Comparison of ENCODE assay signal across 8 cellular contexts in genomic region chr5:1385395-1386273, GRCh38. TPM values are rescaled to one million over a fixed set of nuclear protein-coding genes. Genes with fewer than 3 reads are reported as not detected.
DNase-seq lines count a peak whose midpoint lies in the region; ATAC-seq and TF ChIP-seq lines count a peak whose summit lies in the region.

No MANE protein-coding gene starts in this region.

- no peaks in the 10 kb centered on the region for H3K9me3 Mint-ChIP-seq in CD4-positive, alpha-beta T cell
- H3K9me3 Mint-ChIP-seq in natural killer cell: no peaks in the 10 kb centered on the region

- no TSS peak for BruUV-seq in OCI-LY7 (replicated peaks; lab: Mats Ljungman, UMichigan)

- H3K9me3 ChIP-seq in CD4-positive, alpha-beta T cell (ENCODE audit: control insufficient read depth, low read length): no peaks in the 10 kb centered on the region
- no peaks in the 10 kb centered on the region for H3K9me3 ChIP-seq in OCI-LY7 (ENCODE audit: low read length)

- no peak for TF ChIP-seq CTCF in CD4-positive, alpha-beta T cell (IDR thresholded peaks at IDR 0.05)
- no peak for TF ChIP-seq CTCF in OCI-LY7 (conservative IDR thresholded peaks at IDR 0.05; ENCODE audit: low read length)
- TF ChIP-seq CTCF in natural killer cell (IDR thresholded peaks at IDR 0.05): no peak

- peaks cover 20% of the 10 kb centered on the region for H3K4me1 ChIP-seq in OCI-LY7 (ENCODE audit: insufficient read depth, low read length, poor library complexity, severe bottlenecking)

- DNase-seq in CD4-positive, alpha-beta T cell: peak; percentile 73 to 91 (median 82)
- DNase-seq in OCI-LY7 (ENCODE audit: low spot score): peak; percentile 81
- peak; percentile 87 to 91 for DNase-seq in activated T-cell treated with anti-CD3 and anti-CD28 coated beads, Interleukin-2, amount 50 U/mL, for 48 hours
- peak; percentile 18 for DNase-seq in fibroblast of peridontal ligament (ENCODE audit: extremely low read depth)
- DNase-seq in natural killer cell: peak; percentile 81
- peak; percentile 65 to 90 (median 76) for DNase-seq in stimulated activated naive CD4-positive, alpha-beta T cell (lab: John Stamatoyannopoulos, UW)

- H2AFZ ChIP-seq in OCI-LY7 (ENCODE audit: low read length): peak overlapping the region; percentile 82

- H3K36me3 Mint-ChIP-seq in CD4-positive, alpha-beta T cell (ENCODE audit: low read depth): peaks cover 3% of the 10 kb centered on the region
- no peaks in the 10 kb centered on the region for H3K36me3 Mint-ChIP-seq in natural killer cell

- peaks cover 34% of the 10 kb centered on the region for H3K4me1 Mint-ChIP-seq in CD4-positive, alpha-beta T cell (ENCODE audit: low read depth)
- peaks cover 23 to 34% of the 10 kb centered on the region in 2 donors for H3K4me1 Mint-ChIP-seq in natural killer cell

- peak overlapping the region; percentile 99 for H3K27ac Mint-ChIP-seq in CD4-positive, alpha-beta T cell
- peak overlapping the region; percentile 96 to 97 for H3K27ac Mint-ChIP-seq in natural killer cell

- CTCF ChIA-PET in CD4-positive, alpha-beta T cell (lab: Charles Lee): no interaction called here
- CTCF ChIA-PET in OCI-LY7 (lab: Charles Lee; ENCODE audit: unreplicated experiment): no interaction called here

- peak overlapping the region; percentile 93 for H3K27ac ChIP-seq in CD4-positive, alpha-beta T cell (ENCODE audit: low read depth, low read length)
- peak overlapping the region; percentile 43 for H3K27ac ChIP-seq in OCI-LY7 (ENCODE audit: low read depth, low read length, poor library complexity, severe bottlenecking)

- intact Hi-C loops in CD4-positive, alpha-beta T cell (cut with DNase I, micrococcal nuclease): loop anchor here (1.0 to 10.0 kb wide), 6 partner anchors 40 to 491 kb away; partner anchors contain the start of genes CLPTM1L (in 2 of the 2), BRD9 (in 1 of the 2), LPCAT1 (in 1 of the 2) and MRPL36 (in 1 of the 2)
- intact Hi-C loops in OCI-LY7 (cut with micrococcal nuclease; ENCODE audit: unreplicated experiment) (no loop called here), natural killer cell (cut with micrococcal nuclease) (loop anchor here (2.0 kb wide), 1 partner anchor 41 kb away; the partner anchor contains the start of gene CLPTM1L)

- no peaks in the 10 kb centered on the region for H3K27me3 ChIP-seq in CD4-positive, alpha-beta T cell (ENCODE audit: control insufficient read depth, insufficient read depth, low read length)

- no peaks in the 10 kb centered on the region for H3K36me3 ChIP-seq in OCI-LY7 (ENCODE audit: insufficient read depth, low read length)

- no peaks in the 10 kb centered on the region for H3K79me2 ChIP-seq in OCI-LY7 (ENCODE audit: insufficient read depth, low read depth, low read length)

- no peaks in the 10 kb centered on the region for H4K20me1 ChIP-seq in OCI-LY7 (ENCODE audit: insufficient read depth, low read length)

- H3K4me3 ChIP-seq in OCI-LY7 (ENCODE audit: low read depth, low read length, poor library complexity, severe bottlenecking): peak overlapping the region; percentile 67

- H3K4me2 ChIP-seq in OCI-LY7 (ENCODE audit: low read length): peak overlapping the region; percentile 68

- H3K9me2 ChIP-seq in OCI-LY7 (ENCODE audit: insufficient read depth, low read length): no peaks in the 10 kb centered on the region

- POLR2A ChIA-PET in CD4-positive, alpha-beta T cell (lab: Charles Lee): interaction anchor here (0.6 to 3.7 kb wide), 21 partner anchors 11 to 493 kb away, joined by 3 to 38 read pairs (median 5); partner anchors contain the start of genes CLPTM1L, LPCAT1 and TRIP13
- POLR2A ChIA-PET in OCI-LY7 (lab: Charles Lee): interaction anchor here (0.6 to 3.1 kb wide), 2 partner anchors 31 to 43 kb away, joined by 3 to 11 read pairs; no protein-coding TSS in a partner anchor

- ATAC-seq in CD4-positive, alpha-beta T cell (ENCODE audit: poor library complexity): peak; percentile 75
- ATAC-seq in GM19455 (IDR thresholded peaks at IDR 0.05; ENCODE audit: unreplicated experiment) (peak; percentile 93), HG03571 (IDR thresholded peaks at IDR 0.05; ENCODE audit: unreplicated experiment) (peak; percentile 91), natural killer cell (peak; percentile 85 to 92 (median 87))

- peak overlapping the region; percentile 99 for H3K4me3 Mint-ChIP-seq in CD4-positive, alpha-beta T cell
- peak overlapping the region; percentile 99 for H3K4me3 Mint-ChIP-seq in natural killer cell

- H3K27me3 Mint-ChIP-seq in CD4-positive, alpha-beta T cell: no peaks in the 10 kb centered on the region
- peaks cover 0 to 14% of the 10 kb centered on the region in 2 donors for H3K27me3 Mint-ChIP-seq in natural killer cell (ENCODE audit: low read depth in 2 of 2)

RNA-seq across cellular contexts. Expression of gene CLPTM1L, which starts 40.7 kb away (rescaled TPM):
- total RNA-seq in CD4-positive, alpha-beta T cell: 10 to 100 TPM; 47.2 to 47.4 TPM
- 356 and 395 TPM in 2 replicates for total RNA-seq in OCI-LY7 (2014; rRNA removed; shearing (Covaris generic))
- total RNA-seq in OCI-LY7 (2022) (395 and 396 TPM in 2 replicates), natural killer cell (100 to 1,000 TPM in 1 of 3 donors, 10 to 100 TPM in 2; 67.1 to 105 (median 97.5) TPM)

RNA-seq across cellular contexts. Expression of gene SLC6A3, which starts 59.6 kb away (rescaled TPM):
- under 1 TPM in 1 of 2 experiments, not detected in 1; 0.08 TPM for total RNA-seq in CD4-positive, alpha-beta T cell
- 0.05 TPM in 1 of 2 replicates, not detected in the other for total RNA-seq in OCI-LY7 (2014; rRNA removed; shearing (Covaris generic))
- total RNA-seq in OCI-LY7 (2022) (not detected in 2 replicates), natural killer cell (not detected)

Comparison
In these comparisons a context has a peak if more than half of its experiments do, and no peak if none do; other contexts are left out.
1. Peak in every context shown above with its lines: DNase-seq, ATAC-seq, H3K4me3 ChIP-seq and H3K27ac ChIP-seq.
2. DNase-seq: peak in every context shown above with its lines; median percentile 89 in activated T-cell treated with anti-CD3 and anti-CD28 coated beads, Interleukin-2, amount 50 U/mL, for 48 hours; 82 in CD4-positive, alpha-beta T cell; 81 in OCI-LY7; 81 in natural killer cell; 76 in stimulated activated naive CD4-positive, alpha-beta T cell; 18 in fibroblast of peridontal ligament.